23 cellular contexts compared by ENCODE assay signal in the genomic region with DNA sequence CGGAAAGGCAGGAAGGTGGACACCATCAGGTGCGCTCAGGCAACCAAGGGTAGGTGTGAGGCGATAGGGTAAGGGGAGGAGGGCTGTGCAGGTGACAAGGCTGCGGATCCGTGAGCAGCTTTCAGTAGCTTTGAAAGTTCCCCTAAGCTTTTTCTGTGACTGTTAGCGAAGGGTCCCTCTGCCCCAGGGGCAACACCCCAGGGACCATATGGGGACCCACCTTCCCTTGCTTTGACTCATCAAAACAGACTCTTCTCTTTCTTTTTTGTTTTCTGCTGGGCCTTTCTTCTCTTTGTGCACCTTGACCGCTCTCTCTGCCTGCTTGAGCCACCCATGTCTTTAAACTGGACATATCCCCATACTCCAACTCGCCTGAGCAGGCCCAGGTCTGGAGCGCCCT.
"Had no signal": no experiment of that assay in that cellular context is flagged by ENCODE, and none has a peak within 500 bp of the region (broad histone marks: within the 10 kb centered on the region; RNA-seq: fewer than 3 reads in every experiment).

No MANE protein-coding gene starts in this region.

- H3K27ac Mint-ChIP-seq: immature natural killer cell; naive B cell; stimulated activated effector memory CD8-positive, alpha-beta T cell treated with anti-CD3 and anti-CD28 coated beads, Interleukin-12 subunit alpha, Interleukin-12 subunit beta, amount 100 ng/mL, for 72 hours; stimulated activated naive CD8-positive, alpha-beta T cell treated with anti-CD3 and anti-CD28 coated beads, Interleukin-15, Interleukin-2, amounts not matched to agents 100 ng/mL and 50 ng/mL, for 24 hours had no signal

- H3K36me3 Mint-ChIP-seq: immature natural killer cell; naive B cell; stimulated activated effector memory CD8-positive, alpha-beta T cell treated with anti-CD3 and anti-CD28 coated beads, Interleukin-12 subunit alpha, Interleukin-12 subunit beta, amount 100 ng/mL, for 72 hours had no signal

- H3K36me3 ChIP-seq: colonic mucosa, gastrocnemius medialis, ovary, upper lobe of right lung, vagina had no signal

- H3K27ac ChIP-seq: colonic mucosa, gastrocnemius medialis, ovary, tibial artery, upper lobe of right lung, vagina had no signal

- FAIRE-seq: keratinocyte had no signal

- H3K4me3 ChIP-seq: colonic mucosa, gastrocnemius medialis, lung, ovary, smooth muscle cell, tibial artery, upper lobe of right lung, vagina had no signal

- ATAC-seq: esophagus mucosa; gastrocnemius medialis; left cardiac atrium; left ventricle myocardium superior; right cardiac atrium; stimulated activated effector memory CD8-positive, alpha-beta T cell treated with anti-CD3 and anti-CD28 coated beads, Interleukin-12 subunit alpha, Interleukin-12 subunit beta, amount 100 ng/mL, for 72 hours; upper lobe of right lung had no signal

- H3K4me1 ChIP-seq: colonic mucosa, gastrocnemius medialis, tibial artery, upper lobe of right lung, vagina had no signal

- H3K9me3 Mint-ChIP-seq: nephron; stimulated activated effector memory CD8-positive, alpha-beta T cell treated with anti-CD3 and anti-CD28 coated beads, Interleukin-12 subunit alpha, Interleukin-12 subunit beta, amount 100 ng/mL, for 72 hours; stimulated activated naive CD8-positive, alpha-beta T cell treated with anti-CD3 and anti-CD28 coated beads, Interleukin-15, Interleukin-2, amounts not matched to agents 100 ng/mL and 50 ng/mL, for 24 hours had no signal

- H3K27me3 ChIP-seq: colonic mucosa, gastrocnemius medialis, ovary, tibial artery, vagina had no signal

- DNase-seq: colonic mucosa; dermis blood vessel endothelial cell; gastrocnemius medialis; glutamatergic neuron; immature natural killer cell; left cardiac atrium; left ventricle myocardium superior; mesendoderm; naive B cell; ovary; right cardiac atrium; stimulated activated CD4-positive, alpha-beta T cell treated with anti-CD3 and anti-CD28 coated beads, Interleukin-2, amount 100 ng/mL, for 48 hours; stimulated activated CD8-positive, alpha-beta memory T cell treated with anti-CD3 and anti-CD28 coated beads, Interleukin-4, amount 100 ng/mL, for 48 hours; tibial artery; upper lobe of right lung had no signal

- H3K4me3 Mint-ChIP-seq: immature natural killer cell; naive B cell; nephron; stimulated activated effector memory CD8-positive, alpha-beta T cell treated with anti-CD3 and anti-CD28 coated beads, Interleukin-12 subunit alpha, Interleukin-12 subunit beta, amount 100 ng/mL, for 72 hours; stimulated activated naive CD8-positive, alpha-beta T cell treated with anti-CD3 and anti-CD28 coated beads, Interleukin-15, Interleukin-2, amounts not matched to agents 100 ng/mL and 50 ng/mL, for 24 hours had no signal

- H3K9me3 ChIP-seq: colonic mucosa, gastrocnemius medialis, ovary, tibial artery, upper lobe of right lung, vagina had no signal

- H3K27me3 Mint-ChIP-seq: stimulated activated naive CD8-positive, alpha-beta T cell treated with anti-CD3 and anti-CD28 coated beads, Interleukin-15, Interleukin-2, amounts not matched to agents 100 ng/mL and 50 ng/mL, for 24 hours had no signal
